ENCODE assay signal across 9 cellular contexts in genomic region chr9:125549465-125550215, GRCh38.
DNase-seq lines count a peak whose midpoint lies in the region; ATAC-seq and TF ChIP-seq lines count a peak whose summit lies in the region.
"Had no signal": no experiment of that assay in that cellular context is flagged by ENCODE, and none has a peak within 500 bp of the region (broad histone marks: within the 10 kb centered on the region; RNA-seq: fewer than 3 reads in every experiment).

No MANE protein-coding gene starts in this region.

- TF ChIP-seq EP300 in SK-N-SH (IDR thresholded peaks at IDR 0.05; ENCODE audit: borderline replicate concordance in 1 of 2, low read depth in 1 of 2, low read length in 1 of 2) (peak; percentile 71 to 81), ovary (IDR thresholded peaks at IDR 0.05) (no peak)

- TF ChIP-seq POLR2A in ovary (IDR thresholded peaks at IDR 0.05): no peak

- H3K9me3 ChIP-seq in SK-N-SH (no peaks in the 10 kb centered on the region), ovary (no peaks in the 10 kb centered on the region)

- DNase-seq in AG09319 (ENCODE audit: extremely low read depth, low read depth): peak; percentile 92
- no peak for DNase-seq in SK-N-SH
- peak; percentile 37 for DNase-seq in globus pallidus (ENCODE audit: low spot score)
- DNase-seq in ovary: peak; percentile 62 to 80 (median 71)
- DNase-seq in NCI-H146 treated with DMSO at 0.1 percent for 48 hours (lab: John Stamatoyannopoulos, UW; ENCODE audit: unreplicated experiment): no peak
- DNase-seq in epidermal melanocyte (ENCODE audit: insufficient read length, low spot score): no peak
- DNase-seq: NCI-H82 had no signal

- ATAC-seq in HG02981 (IDR thresholded peaks at IDR 0.05; ENCODE audit: unreplicated experiment) (no peak), GM21390 (IDR thresholded peaks at IDR 0.05; ENCODE audit: unreplicated experiment) (no peak)

- no peaks in the 10 kb centered on the region; the same call in 1 of the 2 replicates for H4K20me1 ChIP-seq in SK-N-SH (ENCODE audit: insufficient read depth)

- H3K27me3 ChIP-seq in SK-N-SH (ENCODE audit: insufficient read depth) (no peaks in the 10 kb centered on the region), ovary (no peaks in the 10 kb centered on the region)

- H3K4me3 ChIP-seq in SK-N-SH (ENCODE audit: low read depth in 2 of 2, low read length in 1 of 2): no peak overlapping the region
- H3K4me3 ChIP-seq in ovary: no peak overlapping the region

- H3K9ac ChIP-seq in SK-N-SH: peak overlapping the region; percentile 2; the same call in 1 of the 2 replicates

- H2AFZ ChIP-seq in SK-N-SH (ENCODE audit: low read depth): no peak overlapping the region

- H3K4me1 ChIP-seq in SK-N-SH (ENCODE audit: control insufficient read depth in 1 of 2, insufficient read depth in 2 of 2, low read depth in 1 of 2, low read length in 1 of 2) (peaks cover 31 to 40% of the 10 kb centered on the region in 2 experiments), ovary (ENCODE audit: insufficient read depth) (peaks cover 35% of the 10 kb centered on the region)

- H3K36me3 ChIP-seq in SK-N-SH (replicated peaks in 1 of 2; ENCODE audit: control insufficient read depth in 1 of 2, insufficient read depth in 2 of 2, low read length in 1 of 2) (peaks cover 4 to 12% of the 10 kb centered on the region in 2 experiments), ovary (no peaks in the 10 kb centered on the region)

- H3F3A ChIP-seq in SK-N-SH (replicated peaks; ENCODE audit: insufficient read depth): peaks cover 30% of the 10 kb centered on the region

- H3K27ac ChIP-seq in SK-N-SH (ENCODE audit: low read depth in 2 of 2, low read length in 1 of 2) (peak overlapping the region; percentile 56 to 85), ovary (peak overlapping the region in 1 of 2 donors; percentile 78)

- 33% methylated on average over 12 of the region's 12 CpGs for WGBS in SK-N-SH (ENCODE audit: low lambda C conversion rate)
- 4 to 14% (median 4%) methylated on average over 12 of the region's 12 CpGs for WGBS in ovary, 3 donors

- peak overlapping the region; percentile 45; the same call in 1 of the 2 replicates for H3K4me2 ChIP-seq in SK-N-SH

- intact Hi-C loops in ovary (cut with DNase I): loop anchor here in 2 of 4 donors (10.0 kb wide), 4 partner anchors 75 to 675 kb away; no protein-coding TSS in a partner anchor

- TF ChIP-seq CTCF in AG09319 (IDR thresholded peaks at IDR 0.05; ENCODE audit: low read depth, low read length) (no peak), SK-N-SH (IDR thresholded peaks at IDR 0.05) (no peak), ovary (IDR thresholded peaks at IDR 0.05) (no peak)

- CTCF ChIA-PET in SK-N-SH (lab: Yijun Ruan, JAX): interaction anchor here (0.6 to 3.5 kb wide), 7 partner anchors 9 to 951 kb away, joined by 3 to 20 read pairs (median 3); no protein-coding TSS in a partner anchor

- H3K79me2 ChIP-seq in SK-N-SH (ENCODE audit: insufficient read depth): peaks cover 13% of the 10 kb centered on the region; the same call in 1 of the 2 replicates

- POLR2A ChIA-PET in SK-N-SH (lab: Yijun Ruan, JAX): no interaction called here

- H3K9me2 ChIP-seq in SK-N-SH: no peaks in the 10 kb centered on the region

- TF ChIP-seq RAD21 in SK-N-SH (IDR thresholded peaks at IDR 0.05; ENCODE audit: low read length): no peak

TF ChIP-seq in SK-N-SH, 30 proteins besides CTCF, POLR2A, EP300 and RAD21:
- TF ChIP-seq SIN3A (IDR thresholded peaks at IDR 0.05; ENCODE audit: borderline replicate concordance, low read depth, low read length) (peak; percentile 51; the same call in 1 of the 2 replicates), USF1 (IDR thresholded peaks at IDR 0.05; ENCODE audit: borderline replicate concordance, low read depth) (no peak), CHD2 (IDR thresholded peaks at IDR 0.05; ENCODE audit: low read length, partially characterized antibody) (no peak), TCF12 (IDR thresholded peaks at IDR 0.05) (peak; percentile 95), TEAD4 (IDR thresholded peaks at IDR 0.05; ENCODE audit: borderline replicate concordance, insufficient read depth) (peak; percentile 58; the same call in 1 of the 2 replicates), ELF1 (IDR thresholded peaks at IDR 0.05) (no peak), FOXM1 (IDR thresholded peaks at IDR 0.05; ENCODE audit: low read depth) (no peak), MAX (IDR thresholded peaks at IDR 0.05; ENCODE audit: low read depth) (0 out of 2 replicates have a peak, but pooled peaks have one; percentile 11), RXRA (IDR thresholded peaks at IDR 0.05; ENCODE audit: borderline replicate concordance, low read depth) (no peak), MXI1 (IDR thresholded peaks at IDR 0.05; ENCODE audit: low read depth, low read length) (no peak), YY1 (IDR thresholded peaks at IDR 0.05; ENCODE audit: low read depth) (peak; percentile 39; the same call in 1 of the 2 replicates), NRF1 (IDR thresholded peaks at IDR 0.05; ENCODE audit: low read depth, low read length) (no peak), JUND (IDR thresholded peaks at IDR 0.05) (peak; percentile 10; the same call in 1 of the 2 replicates), EZH2phosphoT487 (IDR thresholded peaks at IDR 0.05; ENCODE audit: borderline replicate concordance, low read depth) (no peak), FOXJ3 (CRISPR knock-in tag; IDR thresholded peaks at IDR 0.05) (no peak), POLR2AphosphoS5 (IDR thresholded peaks at IDR 0.05; ENCODE audit: low read depth, low read length) (peak; percentile 59; the same call in 1 of the 2 replicates), GATA2 (CRISPR knock-in tag; IDR thresholded peaks at IDR 0.05) (no peak), FOSL2 (IDR thresholded peaks at IDR 0.05; ENCODE audit: borderline replicate concordance, low read depth) (peak; percentile 25; the same call in 1 of the 2 replicates), NFIC (IDR thresholded peaks at IDR 0.05; ENCODE audit: borderline replicate concordance) (peak; percentile 87)
- TF ChIP-seq, protein P1, sequence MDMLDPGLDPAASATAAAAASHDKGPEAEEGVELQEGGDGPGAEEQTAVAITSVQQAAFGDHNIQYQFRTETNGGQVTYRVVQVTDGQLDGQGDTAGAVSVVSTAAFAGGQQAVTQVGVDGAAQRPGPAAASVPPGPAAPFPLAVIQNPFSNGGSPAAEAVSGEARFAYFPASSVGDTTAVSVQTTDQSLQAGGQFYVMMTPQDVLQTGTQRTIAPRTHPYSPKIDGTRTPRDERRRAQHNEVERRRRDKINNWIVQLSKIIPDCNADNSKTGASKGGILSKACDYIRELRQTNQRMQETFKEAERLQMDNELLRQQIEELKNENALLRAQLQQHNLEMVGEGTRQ (IDR thresholded peaks at IDR 0.05; ENCODE audit: borderline replicate concordance, low read depth, low read length): no peak
- TF ChIP-seq, protein P2, sequence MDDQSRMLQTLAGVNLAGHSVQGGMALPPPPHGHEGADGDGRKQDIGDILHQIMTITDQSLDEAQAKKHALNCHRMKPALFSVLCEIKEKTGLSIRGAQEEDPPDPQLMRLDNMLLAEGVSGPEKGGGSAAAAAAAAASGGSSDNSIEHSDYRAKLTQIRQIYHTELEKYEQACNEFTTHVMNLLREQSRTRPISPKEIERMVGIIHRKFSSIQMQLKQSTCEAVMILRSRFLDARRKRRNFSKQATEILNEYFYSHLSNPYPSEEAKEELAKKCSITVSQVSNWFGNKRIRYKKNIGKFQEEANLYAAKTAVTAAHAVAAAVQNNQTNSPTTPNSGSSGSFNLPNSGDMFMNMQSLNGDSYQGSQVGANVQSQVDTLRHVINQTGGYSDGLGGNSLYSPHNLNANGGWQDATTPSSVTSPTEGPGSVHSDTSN (IDR thresholded peaks at IDR 0.05): peak; percentile 66
- TF ChIP-seq, protein P3, sequence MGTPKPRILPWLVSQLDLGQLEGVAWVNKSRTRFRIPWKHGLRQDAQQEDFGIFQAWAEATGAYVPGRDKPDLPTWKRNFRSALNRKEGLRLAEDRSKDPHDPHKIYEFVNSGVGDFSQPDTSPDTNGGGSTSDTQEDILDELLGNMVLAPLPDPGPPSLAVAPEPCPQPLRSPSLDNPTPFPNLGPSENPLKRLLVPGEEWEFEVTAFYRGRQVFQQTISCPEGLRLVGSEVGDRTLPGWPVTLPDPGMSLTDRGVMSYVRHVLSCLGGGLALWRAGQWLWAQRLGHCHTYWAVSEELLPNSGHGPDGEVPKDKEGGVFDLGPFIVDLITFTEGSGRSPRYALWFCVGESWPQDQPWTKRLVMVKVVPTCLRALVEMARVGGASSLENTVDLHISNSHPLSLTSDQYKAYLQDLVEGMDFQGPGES (IDR thresholded peaks at IDR 0.05; ENCODE audit: low read depth, low read length): no peak

Comparison
In these comparisons a context has a peak if more than half of its experiments do, and no peak if none do; other contexts are left out.
1. DNase-seq: peak in AG09319 (single experiment), globus pallidus (single experiment) and ovary (5 of 5); none in SK-N-SH (single experiment), NCI-H146 treated with DMSO at 0.1 percent for 48 hours (single experiment) and epidermal melanocyte (single experiment).